In genomic region chr1:2946291-2946690, GRCh38 we compare ENCODE assay signal across 19 cellular contexts.
"Had no signal": no experiment of that assay in that cellular context is flagged by ENCODE, and none has a peak within 500 bp of the region (broad histone marks: within the 10 kb centered on the region; RNA-seq: fewer than 3 reads in every experiment).

No MANE protein-coding gene starts in this region.

- DNase-seq: activated CD4-positive, alpha-beta memory T cell treated with anti-CD3 and anti-CD28 coated beads for 36 hours; activated CD8-positive, alpha-beta memory T cell treated with anti-CD3 and anti-CD28 coated beads, Interleukin-2, amount 10 ng/mL, durations not matched to agents 7 days and 5 days; activated naive CD4-positive, alpha-beta T cell treated with anti-CD3 and anti-CD28 coated beads for 36 hours; activated naive CD8-positive, alpha-beta T cell treated with anti-CD3 and anti-CD28 coated beads, Interleukin-2, amount 50 U/mL, for 24 hours; activated T-cell treated with anti-CD3 and anti-CD28 coated beads, Interleukin-2, amount 50 U/mL, for 1 hour; dermis blood vessel endothelial cell; islet precursor cell; nephron progenitor cell; stimulated activated CD4-positive, alpha-beta T cell treated with anti-CD3 and anti-CD28 coated beads, Interleukin-12 subunit alpha, Interleukin-12 subunit beta, amount 100 ng/mL, for 4 hours; stimulated activated CD4-positive, alpha-beta T cell treated with anti-CD3 and anti-CD28 coated beads, Interleukin-2, amount 100 ng/mL, for 24 hours; stomach; T-cell; T-helper 9 cell had no signal

- H3K4me3 ChIP-seq: heart left ventricle, stomach, thoracic aorta had no signal

- H3K4me1 ChIP-seq: heart left ventricle, stomach had no signal

- FAIRE-seq: astrocyte, bronchial epithelial cell, frontal cortex had no signal

- H3K36me3 ChIP-seq: heart left ventricle, stomach, thoracic aorta had no signal

- ATAC-seq: activated CD8-positive, alpha-beta memory T cell treated with anti-CD3 and anti-CD28 coated beads, Interleukin-2, amount 10 ng/mL, durations not matched to agents 7 days and 5 days; activated naive CD8-positive, alpha-beta T cell treated with anti-CD3 and anti-CD28 coated beads, Interleukin-2, amount 50 U/mL, for 24 hours; heart left ventricle; left lobe of liver; T-cell had no signal

- H3K27ac ChIP-seq: heart left ventricle, stomach, thoracic aorta had no signal
